13 cellular contexts compared by ENCODE assay signal in genomic region chr6:7846971-7847818, GRCh38.
A peak's percentile ranks its signal among the peaks of the same experiment; 100 is the strongest.
DNase-seq lines count a peak whose midpoint lies in the region; ATAC-seq, FAIRE-seq and TF ChIP-seq lines count a peak whose summit lies in the region.
"Had no signal": no experiment of that assay in that cellular context is flagged by ENCODE, and none has a peak within 500 bp of the region (broad histone marks: within the 10 kb centered on the region; RNA-seq: fewer than 3 reads in every experiment).

No MANE protein-coding gene starts in this region.

- H3K27ac ChIP-seq in adrenal gland (peak overlapping the region in 3 of 5 donors; percentile 56 to 61 (median 57)), pancreas (no peak overlapping the region)
- H3K27ac ChIP-seq: gastrocnemius medialis, PC-9, tibial nerve had no signal

- peak; percentile 17 to 67 (median 58) for ATAC-seq in pancreas
- ATAC-seq in activated T-cell treated with anti-CD3 and anti-CD28 coated beads, Interleukin-2, amount 50 U/mL, for 72 hours (replicated peaks in 1 of 2) = no peak
- no peak for ATAC-seq in stimulated activated naive B cell treated with anti-CD40 and anti-IgM and Interleukin-4, amounts not matched to agents 10 μg/mL and 1 μg/mL and 100 μg/mL, for 72 hours (replicated peaks)

- 22 to 42% (median 39%) methylated on average over 6 to 7 of the region's 7 CpGs for WGBS in adrenal gland, 4 donors
- WGBS in pancreas, 2 donors = 53 to 60% methylated on average over 7 of the region's 7 CpGs

- H3K36me3 ChIP-seq in H7 (replicated peaks; ENCODE audit: control insufficient read depth, insufficient read depth, low read length) (no peaks in the 10 kb centered on the region), adrenal gland (replicated peaks in 1 of 2) (no peaks in the 10 kb centered on the region), pancreas (no peaks in the 10 kb centered on the region)
- H3K36me3 ChIP-seq: gastrocnemius medialis, tibial nerve had no signal

- H3K4me1 Mint-ChIP-seq in activated T-cell treated with anti-CD3 and anti-CD28 coated beads, Interleukin-2, amount 50 U/mL, for 72 hours (ENCODE audit: low read depth) = no peaks in the 10 kb centered on the region
- peaks cover 6 to 12% of the 10 kb centered on the region in 2 donors for H3K4me1 Mint-ChIP-seq in stimulated activated naive B cell treated with anti-CD40 and anti-IgM and Interleukin-4, amounts not matched to agents 10 μg/mL and 1 μg/mL and 100 μg/mL, for 72 hours
- H3K4me1 Mint-ChIP-seq: CD8-positive, alpha-beta memory T cell had no signal

- H3K27me3 Mint-ChIP-seq in activated T-cell treated with anti-CD3 and anti-CD28 coated beads, Interleukin-2, amount 50 U/mL, for 72 hours (ENCODE audit: low read depth) = no peaks in the 10 kb centered on the region
- peaks cover 5 to 20% of the 10 kb centered on the region in 2 donors for H3K27me3 Mint-ChIP-seq in stimulated activated naive B cell treated with anti-CD40 and anti-IgM and Interleukin-4, amounts not matched to agents 10 μg/mL and 1 μg/mL and 100 μg/mL, for 72 hours

- peaks cover 7 to 14% of the 10 kb centered on the region in 2 donors for H3K4me1 ChIP-seq in adrenal gland (replicated peaks in 1 of 2)
- H3K4me1 ChIP-seq in pancreas = no peaks in the 10 kb centered on the region
- H3K4me1 ChIP-seq: gastrocnemius medialis, tibial nerve had no signal

- no peak for FAIRE-seq in pancreas (lab: Jason Lieb, UNC)

- peak in 5 of 6 experiments; percentile 26 to 39 (median 32) for TF ChIP-seq CTCF in adrenal gland (IDR thresholded peaks at IDR 0.05)
- TF ChIP-seq CTCF in fibroblast of the aortic adventitia (IDR thresholded peaks at IDR 0.05; ENCODE audit: insufficient read depth, low read length) = peak; percentile 74
- no peak for TF ChIP-seq CTCF in pancreas (IDR thresholded peaks at IDR 0.05)

- H3K27me3 ChIP-seq in H7 (ENCODE audit: control insufficient read depth, insufficient read depth, low read length) (no peaks in the 10 kb centered on the region), adrenal gland (no peaks in the 10 kb centered on the region), pancreas (no peaks in the 10 kb centered on the region)
- H3K27me3 ChIP-seq: gastrocnemius medialis, tibial nerve had no signal

- H3K4me3 ChIP-seq in H7 (ENCODE audit: insufficient read depth, low read depth, low read length) (no peak overlapping the region), adrenal gland (no peak overlapping the region), fibroblast of the aortic adventitia (ENCODE audit: low read depth, low read length) (no peak overlapping the region), pancreas (no peak overlapping the region)
- H3K4me3 ChIP-seq: gastrocnemius medialis, PC-9, tibial nerve had no signal

- H3K9me3 ChIP-seq in adrenal gland (replicated peaks in 1 of 3) = peaks cover 0 to 14% (median 0%) of the 10 kb centered on the region in 3 donors
- no peaks in the 10 kb centered on the region for H3K9me3 ChIP-seq in pancreas
- H3K9me3 ChIP-seq: gastrocnemius medialis had no signal

- TF ChIP-seq POLR2A in adrenal gland (IDR thresholded peaks at IDR 0.05) = no peak

- intact Hi-C loops in adrenal gland (cut with DNase I) = no loop called here
- intact Hi-C loops in pancreas (cut with DNase I) = no loop called here

- DNase-seq in H7 = peak; percentile 57
- peak in 5 of 7 donors; percentile 26 to 51 (median 42) for DNase-seq in adrenal gland
- DNase-seq in fibroblast of the aortic adventitia (ENCODE audit: low read depth) = peak; percentile 87
- no peak for DNase-seq in pancreas
- no peak for DNase-seq in stimulated activated CD8-positive, alpha-beta memory T cell treated with anti-CD3 and anti-CD28 coated beads, Interleukin-4, amount 100 ng/mL, for 48 hours
- DNase-seq in activated T-cell treated with anti-CD3 and anti-CD28 coated beads, Interleukin-2, amount 50 U/mL, for 72 hours = no peak
- DNase-seq in activated CD4-positive, CD25-positive, alpha-beta regulatory T cell treated with anti-CD3 and anti-CD28 coated beads, Interleukin-2, amount 50 U/mL, for 72 hours = no peak
- no peak for DNase-seq in stimulated activated naive B cell treated with anti-CD40 and anti-IgM and Interleukin-4, amounts not matched to agents 10 μg/mL and 1 μg/mL and 100 μg/mL, for 72 hours
- DNase-seq: CD8-positive, alpha-beta memory T cell; cerebellar nuclear complex; gastrocnemius medialis; PC-9 had no signal

- no peaks in the 10 kb centered on the region for H3K9me3 Mint-ChIP-seq in activated T-cell treated with anti-CD3 and anti-CD28 coated beads, Interleukin-2, amount 50 U/mL, for 72 hours
- peaks cover 7 to 10% of the 10 kb centered on the region in 2 donors for H3K9me3 Mint-ChIP-seq in stimulated activated naive B cell treated with anti-CD40 and anti-IgM and Interleukin-4, amounts not matched to agents 10 μg/mL and 1 μg/mL and 100 μg/mL, for 72 hours

- no peak overlapping the region for H3K4me3 Mint-ChIP-seq in activated T-cell treated with anti-CD3 and anti-CD28 coated beads, Interleukin-2, amount 50 U/mL, for 72 hours
- no peak overlapping the region for H3K4me3 Mint-ChIP-seq in stimulated activated naive B cell treated with anti-CD40 and anti-IgM and Interleukin-4, amounts not matched to agents 10 μg/mL and 1 μg/mL and 100 μg/mL, for 72 hours
- H3K4me3 Mint-ChIP-seq: CD8-positive, alpha-beta memory T cell had no signal

- no peak overlapping the region for H3K27ac Mint-ChIP-seq in activated T-cell treated with anti-CD3 and anti-CD28 coated beads, Interleukin-2, amount 50 U/mL, for 72 hours
- no peak overlapping the region for H3K27ac Mint-ChIP-seq in stimulated activated naive B cell treated with anti-CD40 and anti-IgM and Interleukin-4, amounts not matched to agents 10 μg/mL and 1 μg/mL and 100 μg/mL, for 72 hours
- H3K27ac Mint-ChIP-seq: CD8-positive, alpha-beta memory T cell had no signal

- H3K36me3 Mint-ChIP-seq in activated T-cell treated with anti-CD3 and anti-CD28 coated beads, Interleukin-2, amount 50 U/mL, for 72 hours (ENCODE audit: insufficient read depth in 2 of 2) = no peaks in the 10 kb centered on the region
- peaks cover 0 to 7% of the 10 kb centered on the region in 2 donors for H3K36me3 Mint-ChIP-seq in stimulated activated naive B cell treated with anti-CD40 and anti-IgM and Interleukin-4, amounts not matched to agents 10 μg/mL and 1 μg/mL and 100 μg/mL, for 72 hours
- H3K36me3 Mint-ChIP-seq: CD8-positive, alpha-beta memory T cell had no signal

Comparison
In these comparisons a context has a peak if more than half of its experiments do, and no peak if none do; other contexts are left out.
1. DNase-seq: peak in H7 (single experiment), adrenal gland (5 of 7) and fibroblast of the aortic adventitia (single experiment); none in pancreas (0 of 6), stimulated activated CD8-positive, alpha-beta memory T cell treated with anti-CD3 and anti-CD28 coated beads, Interleukin-4, amount 100 ng/mL, for 48 hours (single experiment), activated T-cell treated with anti-CD3 and anti-CD28 coated beads, Interleukin-2, amount 50 U/mL, for 72 hours (0 of 2), activated CD4-positive, CD25-positive, alpha-beta regulatory T cell treated with anti-CD3 and anti-CD28 coated beads, Interleukin-2, amount 50 U/mL, for 72 hours (single experiment) and stimulated activated naive B cell treated with anti-CD40 and anti-IgM and Interleukin-4, amounts not matched to agents 10 μg/mL and 1 μg/mL and 100 μg/mL, for 72 hours (single experiment).
2. H3K27ac ChIP-seq: peak in adrenal gland (3 of 5); none in pancreas (0 of 4).
3. CTCF ChIP-seq: peak in adrenal gland (5 of 6) and fibroblast of the aortic adventitia (single experiment); none in pancreas (0 of 4).
4. ATAC-seq: peak in pancreas (4 of 4); none in activated T-cell treated with anti-CD3 and anti-CD28 coated beads, Interleukin-2, amount 50 U/mL, for 72 hours (0 of 2) and stimulated activated naive B cell treated with anti-CD40 and anti-IgM and Interleukin-4, amounts not matched to agents 10 μg/mL and 1 μg/mL and 100 μg/mL, for 72 hours (0 of 2).